Comparison of ENCODE assay signal across 21 cellular contexts in genomic region chr15:99562238-99562637, GRCh38.
"Had no signal": no experiment of that assay in that cellular context is flagged by ENCODE, and none has a peak within 500 bp of the region (broad histone marks: within the 10 kb centered on the region; RNA-seq: fewer than 3 reads in every experiment).

No MANE protein-coding gene starts in this region.

- H3K9me3 ChIP-seq: prostate gland, testis, upper lobe of right lung had no signal

- FAIRE-seq: small intestine, TTC549 had no signal

- H3K4me3 ChIP-seq: prostate gland, testis, upper lobe of right lung had no signal

- H3K27me3 ChIP-seq: testis, upper lobe of right lung had no signal

- H3K27ac ChIP-seq: prostate gland, testis, upper lobe of right lung had no signal

- ATAC-seq: effector memory CD8-positive, alpha-beta T cell; left ventricle myocardium superior; right cardiac atrium; stimulated activated naive CD8-positive, alpha-beta T cell treated with anti-CD3 and anti-CD28 coated beads, Interleukin-15, amount 100 ng/mL, for 72 hours; T-helper 17 cell; upper lobe of right lung had no signal

- DNase-seq: activated CD4-positive, CD25-positive, alpha-beta regulatory T cell treated with anti-CD3 and anti-CD28 coated beads, Interleukin-2, amount 50 U/mL, for 72 hours; activated naive CD4-positive, alpha-beta T cell treated with Interleukin-2 at 50 U/mL for 16 hours; activated T-cell treated with anti-CD3 and anti-CD28 coated beads for 4 hours; anterior cingulate cortex; cerebellar nuclear complex; dermis blood vessel endothelial cell; effector memory CD8-positive, alpha-beta T cell; foreskin melanocyte; kidney glomerular epithelial cell; left ventricle myocardium superior; nephron progenitor cell; right cardiac atrium; small intestine; stimulated activated CD4-positive, alpha-beta T cell treated with anti-CD3 and anti-CD28 coated beads, Interleukin-4, amount 100 ng/mL, for 4 hours; stimulated activated CD8-positive, alpha-beta memory T cell treated with anti-CD3 and anti-CD28 coated beads, Interleukin-4, amount 100 ng/mL, for 48 hours; stimulated activated naive CD8-positive, alpha-beta T cell treated with anti-CD3 and anti-CD28 coated beads, Interleukin-15, amount 100 ng/mL, for 72 hours; T-helper 17 cell; testis; upper lobe of right lung had no signal

- H3K36me3 ChIP-seq: prostate gland, upper lobe of right lung had no signal
